1 cellular context compared by ENCODE assay signal in the genomic region with DNA sequence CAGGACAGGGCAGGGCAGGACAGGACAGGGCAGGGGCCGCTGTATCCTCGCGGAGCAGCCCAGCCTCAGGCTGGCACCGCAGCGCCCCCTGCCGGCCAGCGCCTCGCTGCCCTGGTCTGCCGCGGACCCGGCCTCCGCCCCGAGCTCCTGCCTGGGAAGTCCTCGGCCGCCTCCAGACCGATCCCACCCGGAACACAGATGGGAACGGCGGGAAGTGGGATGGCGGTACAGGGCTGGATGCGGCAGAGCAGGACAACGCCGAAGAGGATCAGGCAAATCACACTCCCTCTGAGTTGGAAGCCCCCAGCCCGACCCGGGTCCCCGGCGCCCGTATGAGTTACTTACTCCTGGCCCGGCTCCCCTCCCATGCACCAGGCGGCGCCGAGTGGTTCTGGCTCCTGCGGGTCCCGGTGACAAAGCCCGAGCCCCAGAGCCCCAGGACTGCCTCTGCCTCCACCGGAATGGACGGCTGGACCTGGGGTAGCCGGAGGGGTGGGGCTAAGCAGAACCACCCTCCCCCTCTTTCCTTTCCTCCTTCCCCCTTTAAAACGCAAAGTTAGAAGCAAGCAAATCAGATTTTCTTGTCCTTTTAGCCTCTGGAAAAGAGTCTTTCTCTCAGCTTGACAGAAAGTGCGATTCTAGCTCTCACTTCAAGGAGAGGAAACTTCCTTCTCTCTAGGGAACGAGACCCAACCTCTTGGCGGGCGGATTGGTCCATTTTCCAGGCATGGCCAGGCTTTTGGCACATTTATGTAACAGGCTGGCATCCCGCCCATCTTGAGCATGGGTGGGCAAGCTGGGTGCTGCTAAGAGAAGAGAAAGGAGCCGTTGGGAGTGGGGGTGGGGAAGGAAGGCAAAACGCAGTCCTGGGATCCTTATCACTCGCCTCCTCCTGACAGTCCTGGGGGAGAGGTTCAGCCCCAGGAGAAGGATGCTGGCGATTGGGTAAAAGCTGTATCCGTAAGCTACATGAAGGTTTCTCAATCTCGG.
A peak's percentile ranks its signal among the peaks of the same experiment; 100 is the strongest.
TF ChIP-seq lines count a peak whose summit lies in the region.

TSS of gene TP53I3 (minus strand) at position 449 of the 990 bp plus-strand sequence. CDS start 508 bp downstream, outside the sequence.

TF ChIP-seq in GM12878, 131 proteins besides CTCF, POLR2A, EP300 and RAD21 (continued from another document and continues in another):
- TF ChIP-seq, protein P1, sequence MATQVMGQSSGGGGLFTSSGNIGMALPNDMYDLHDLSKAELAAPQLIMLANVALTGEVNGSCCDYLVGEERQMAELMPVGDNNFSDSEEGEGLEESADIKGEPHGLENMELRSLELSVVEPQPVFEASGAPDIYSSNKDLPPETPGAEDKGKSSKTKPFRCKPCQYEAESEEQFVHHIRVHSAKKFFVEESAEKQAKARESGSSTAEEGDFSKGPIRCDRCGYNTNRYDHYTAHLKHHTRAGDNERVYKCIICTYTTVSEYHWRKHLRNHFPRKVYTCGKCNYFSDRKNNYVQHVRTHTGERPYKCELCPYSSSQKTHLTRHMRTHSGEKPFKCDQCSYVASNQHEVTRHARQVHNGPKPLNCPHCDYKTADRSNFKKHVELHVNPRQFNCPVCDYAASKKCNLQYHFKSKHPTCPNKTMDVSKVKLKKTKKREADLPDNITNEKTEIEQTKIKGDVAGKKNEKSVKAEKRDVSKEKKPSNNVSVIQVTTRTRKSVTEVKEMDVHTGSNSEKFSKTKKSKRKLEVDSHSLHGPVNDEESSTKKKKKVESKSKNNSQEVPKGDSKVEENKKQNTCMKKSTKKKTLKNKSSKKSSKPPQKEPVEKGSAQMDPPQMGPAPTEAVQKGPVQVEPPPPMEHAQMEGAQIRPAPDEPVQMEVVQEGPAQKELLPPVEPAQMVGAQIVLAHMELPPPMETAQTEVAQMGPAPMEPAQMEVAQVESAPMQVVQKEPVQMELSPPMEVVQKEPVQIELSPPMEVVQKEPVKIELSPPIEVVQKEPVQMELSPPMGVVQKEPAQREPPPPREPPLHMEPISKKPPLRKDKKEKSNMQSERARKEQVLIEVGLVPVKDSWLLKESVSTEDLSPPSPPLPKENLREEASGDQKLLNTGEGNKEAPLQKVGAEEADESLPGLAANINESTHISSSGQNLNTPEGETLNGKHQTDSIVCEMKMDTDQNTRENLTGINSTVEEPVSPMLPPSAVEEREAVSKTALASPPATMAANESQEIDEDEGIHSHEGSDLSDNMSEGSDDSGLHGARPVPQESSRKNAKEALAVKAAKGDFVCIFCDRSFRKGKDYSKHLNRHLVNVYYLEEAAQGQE (IDR thresholded peaks at IDR 0.05; ENCODE audit: low read depth, low read length), result no peak
- TF ChIP-seq IKZF1 (conservative IDR thresholded peaks at IDR 0.05) (peak; percentile 97), POU2F2 (IDR thresholded peaks at IDR 0.05; ENCODE audit: borderline replicate concordance, low read depth, low read length) (no peak; the same call in 2 of the 3 replicates), ZSCAN29 (IDR thresholded peaks at IDR 0.05) (no peak), HDAC2 (IDR thresholded peaks at IDR 0.05) (no peak), ZNF217 (IDR thresholded peaks at IDR 0.05) (0 out of 2 replicates have a peak, but pooled peaks have one; percentile 35), RBBP5 (conservative IDR thresholded peaks at IDR 0.05) (no peak), NBN (IDR thresholded peaks at IDR 0.05) (no peak), CREM (IDR thresholded peaks at IDR 0.05; ENCODE audit: low read depth) (no peak), STAT1 (conservative IDR thresholded peaks at IDR 0.05) (no peak), IRF4 (IDR thresholded peaks at IDR 0.05; ENCODE audit: low read depth, low read length) (no peak), HDGF (IDR thresholded peaks at IDR 0.05) (no peak), POLR2AphosphoS2 (IDR thresholded peaks at IDR 0.05; ENCODE audit: low read depth, low read length) (no peak), GATAD2B (conservative IDR thresholded peaks at IDR 0.05; ENCODE audit: low read depth) (peak; percentile 97), ZNF622 (IDR thresholded peaks at IDR 0.05) (no peak), PAX5 (IDR thresholded peaks at IDR 0.05; ENCODE audit: borderline replicate concordance, low read depth, low read length) (no peak), SUZ12 (IDR thresholded peaks at IDR 0.05; ENCODE audit: unreplicated experiment) (no peak), STAT3 (IDR thresholded peaks at IDR 0.05; ENCODE audit: low read depth, low read length) (no peak), SUPT20H (IDR thresholded peaks at IDR 0.05; ENCODE audit: borderline replicate concordance, control insufficient read depth, low read depth, low read length) (no peak), HSF1 (IDR thresholded peaks at IDR 0.05; ENCODE audit: low read depth, low read length) (no peak), FOXM1 (IDR thresholded peaks at IDR 0.05; ENCODE audit: low read depth, low read length) (no peak), JUND (IDR thresholded peaks at IDR 0.05; ENCODE audit: low read depth, low read length) (no peak), WRNIP1 (IDR thresholded peaks at IDR 0.05; ENCODE audit: borderline replicate concordance, low read depth, low read length) (no peak), NKRF (conservative IDR thresholded peaks at IDR 0.05) (0 out of 2 replicates have a peak, but pooled peaks have one; percentile 2), CEBPB (IDR thresholded peaks at IDR 0.05; ENCODE audit: borderline replicate concordance in 1 of 2, low read depth in 2 of 2, low read length in 2 of 2) (no peak), FOS (IDR thresholded peaks at IDR 0.05; ENCODE audit: borderline replicate concordance, extremely low read depth, insufficient read length) (no peak), NR2C1 (IDR thresholded peaks at IDR 0.05) (no peak), FOXK2 (IDR thresholded peaks at IDR 0.05) (no peak), BACH1 (IDR thresholded peaks at IDR 0.05; ENCODE audit: borderline replicate concordance) (peak; percentile 41; the same call in 1 of the 2 replicates), ZNF384 (IDR thresholded peaks at IDR 0.05; ENCODE audit: borderline replicate concordance, low read depth, low read length) (no peak), SIN3A (IDR thresholded peaks at IDR 0.05; ENCODE audit: low read depth, low read length) (0 out of 2 replicates have a peak, but pooled peaks have one; percentile 74), SREBF1 (IDR thresholded peaks at IDR 0.05; ENCODE audit: low read length) (no peak), BMI1 (IDR thresholded peaks at IDR 0.05; ENCODE audit: borderline replicate concordance) (no peak), DPF2 (IDR thresholded peaks at IDR 0.05) (0 out of 2 replicates have a peak, but pooled peaks have one; percentile 51), NRF1 (conservative IDR thresholded peaks at IDR 0.05; ENCODE audit: low read depth, low read length) (no peak), SIX5 (IDR thresholded peaks at IDR 0.05; ENCODE audit: low read depth, low read length, severe bottlenecking) (no peak), EGR1 (IDR thresholded peaks at IDR 0.05; ENCODE audit: borderline replicate concordance in 1 of 2, low read depth in 2 of 2, low read length in 2 of 2) (no peak)
- TF ChIP-seq, protein P2, sequence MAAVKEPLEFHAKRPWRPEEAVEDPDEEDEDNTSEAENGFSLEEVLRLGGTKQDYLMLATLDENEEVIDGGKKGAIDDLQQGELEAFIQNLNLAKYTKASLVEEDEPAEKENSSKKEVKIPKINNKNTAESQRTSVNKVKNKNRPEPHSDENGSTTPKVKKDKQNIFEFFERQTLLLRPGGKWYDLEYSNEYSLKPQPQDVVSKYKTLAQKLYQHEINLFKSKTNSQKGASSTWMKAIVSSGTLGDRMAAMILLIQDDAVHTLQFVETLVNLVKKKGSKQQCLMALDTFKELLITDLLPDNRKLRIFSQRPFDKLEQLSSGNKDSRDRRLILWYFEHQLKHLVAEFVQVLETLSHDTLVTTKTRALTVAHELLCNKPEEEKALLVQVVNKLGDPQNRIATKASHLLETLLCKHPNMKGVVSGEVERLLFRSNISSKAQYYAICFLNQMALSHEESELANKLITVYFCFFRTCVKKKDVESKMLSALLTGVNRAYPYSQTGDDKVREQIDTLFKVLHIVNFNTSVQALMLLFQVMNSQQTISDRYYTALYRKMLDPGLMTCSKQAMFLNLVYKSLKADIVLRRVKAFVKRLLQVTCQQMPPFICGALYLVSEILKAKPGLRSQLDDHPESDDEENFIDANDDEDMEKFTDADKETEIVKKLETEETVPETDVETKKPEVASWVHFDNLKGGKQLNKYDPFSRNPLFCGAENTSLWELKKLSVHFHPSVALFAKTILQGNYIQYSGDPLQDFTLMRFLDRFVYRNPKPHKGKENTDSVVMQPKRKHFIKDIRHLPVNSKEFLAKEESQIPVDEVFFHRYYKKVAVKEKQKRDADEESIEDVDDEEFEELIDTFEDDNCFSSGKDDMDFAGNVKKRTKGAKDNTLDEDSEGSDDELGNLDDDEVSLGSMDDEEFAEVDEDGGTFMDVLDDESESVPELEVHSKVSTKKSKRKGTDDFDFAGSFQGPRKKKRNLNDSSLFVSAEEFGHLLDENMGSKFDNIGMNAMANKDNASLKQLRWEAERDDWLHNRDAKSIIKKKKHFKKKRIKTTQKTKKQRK (IDR thresholded peaks at IDR 0.05; ENCODE audit: low read depth, low read length), result no peak
- TF ChIP-seq, protein P3, sequence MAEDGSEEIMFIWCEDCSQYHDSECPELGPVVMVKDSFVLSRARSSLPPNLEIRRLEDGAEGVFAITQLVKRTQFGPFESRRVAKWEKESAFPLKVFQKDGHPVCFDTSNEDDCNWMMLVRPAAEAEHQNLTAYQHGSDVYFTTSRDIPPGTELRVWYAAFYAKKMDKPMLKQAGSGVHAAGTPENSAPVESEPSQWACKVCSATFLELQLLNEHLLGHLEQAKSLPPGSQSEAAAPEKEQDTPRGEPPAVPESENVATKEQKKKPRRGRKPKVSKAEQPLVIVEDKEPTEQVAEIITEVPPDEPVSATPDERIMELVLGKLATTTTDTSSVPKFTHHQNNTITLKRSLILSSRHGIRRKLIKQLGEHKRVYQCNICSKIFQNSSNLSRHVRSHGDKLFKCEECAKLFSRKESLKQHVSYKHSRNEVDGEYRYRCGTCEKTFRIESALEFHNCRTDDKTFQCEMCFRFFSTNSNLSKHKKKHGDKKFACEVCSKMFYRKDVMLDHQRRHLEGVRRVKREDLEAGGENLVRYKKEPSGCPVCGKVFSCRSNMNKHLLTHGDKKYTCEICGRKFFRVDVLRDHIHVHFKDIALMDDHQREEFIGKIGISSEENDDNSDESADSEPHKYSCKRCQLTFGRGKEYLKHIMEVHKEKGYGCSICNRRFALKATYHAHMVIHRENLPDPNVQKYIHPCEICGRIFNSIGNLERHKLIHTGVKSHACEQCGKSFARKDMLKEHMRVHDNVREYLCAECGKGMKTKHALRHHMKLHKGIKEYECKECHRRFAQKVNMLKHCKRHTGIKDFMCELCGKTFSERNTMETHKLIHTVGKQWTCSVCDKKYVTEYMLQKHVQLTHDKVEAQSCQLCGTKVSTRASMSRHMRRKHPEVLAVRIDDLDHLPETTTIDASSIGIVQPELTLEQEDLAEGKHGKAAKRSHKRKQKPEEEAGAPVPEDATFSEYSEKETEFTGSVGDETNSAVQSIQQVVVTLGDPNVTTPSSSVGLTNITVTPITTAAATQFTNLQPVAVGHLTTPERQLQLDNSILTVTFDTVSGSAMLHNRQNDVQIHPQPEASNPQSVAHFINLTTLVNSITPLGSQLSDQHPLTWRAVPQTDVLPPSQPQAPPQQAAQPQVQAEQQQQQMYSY (CRISPR knock-in tag; IDR thresholded peaks at IDR 0.05), result no peak
- TF ChIP-seq, protein P4, sequence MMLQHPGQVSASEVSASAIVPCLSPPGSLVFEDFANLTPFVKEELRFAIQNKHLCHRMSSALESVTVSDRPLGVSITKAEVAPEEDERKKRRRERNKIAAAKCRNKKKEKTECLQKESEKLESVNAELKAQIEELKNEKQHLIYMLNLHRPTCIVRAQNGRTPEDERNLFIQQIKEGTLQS (IDR thresholded peaks at IDR 0.05; ENCODE audit: borderline replicate concordance, extremely low read depth, low read depth, low read length), result no peak
- TF ChIP-seq, protein P5, sequence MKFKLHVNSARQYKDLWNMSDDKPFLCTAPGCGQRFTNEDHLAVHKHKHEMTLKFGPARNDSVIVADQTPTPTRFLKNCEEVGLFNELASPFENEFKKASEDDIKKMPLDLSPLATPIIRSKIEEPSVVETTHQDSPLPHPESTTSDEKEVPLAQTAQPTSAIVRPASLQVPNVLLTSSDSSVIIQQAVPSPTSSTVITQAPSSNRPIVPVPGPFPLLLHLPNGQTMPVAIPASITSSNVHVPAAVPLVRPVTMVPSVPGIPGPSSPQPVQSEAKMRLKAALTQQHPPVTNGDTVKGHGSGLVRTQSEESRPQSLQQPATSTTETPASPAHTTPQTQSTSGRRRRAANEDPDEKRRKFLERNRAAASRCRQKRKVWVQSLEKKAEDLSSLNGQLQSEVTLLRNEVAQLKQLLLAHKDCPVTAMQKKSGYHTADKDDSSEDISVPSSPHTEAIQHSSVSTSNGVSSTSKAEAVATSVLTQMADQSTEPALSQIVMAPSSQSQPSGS (IDR thresholded peaks at IDR 0.05; ENCODE audit: low read length), result no peak
